27 cellular contexts compared by ENCODE assay signal in the genomic region with DNA sequence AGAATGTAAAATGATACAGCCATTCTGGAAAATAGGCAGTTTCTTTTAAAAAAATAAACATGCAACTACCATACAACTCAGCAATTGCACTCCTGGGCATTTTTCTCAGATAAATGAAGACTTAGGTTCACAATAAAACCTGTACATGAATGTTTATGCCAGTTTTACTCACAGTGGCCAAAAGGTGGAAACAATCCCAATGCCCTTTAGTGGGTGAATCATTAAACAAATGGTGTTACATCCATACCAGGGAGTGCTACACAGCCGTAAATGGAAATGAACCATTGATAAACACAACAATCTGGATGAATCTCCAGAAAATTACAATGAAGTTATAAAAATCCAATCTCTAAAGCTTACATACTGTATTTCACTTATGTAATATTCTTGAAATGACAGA.
"Had no signal": no experiment of that assay in that cellular context is flagged by ENCODE, and none has a peak within 500 bp of the region (broad histone marks: within the 10 kb centered on the region; RNA-seq: fewer than 3 reads in every experiment).

No MANE protein-coding gene starts in this region.

- H3K4me1 ChIP-seq: body of pancreas, esophagus squamous epithelium, gastroesophageal sphincter had no signal

- H3K27me3 ChIP-seq: body of pancreas, cardiac muscle cell, dorsolateral prefrontal cortex, esophagus squamous epithelium, gastroesophageal sphincter had no signal

- DNase-seq: activated CD4-positive, alpha-beta T cell treated with anti-CD3 and anti-CD28 coated beads for 4 hours; activated CD4-positive, alpha-beta T cell treated with anti-CD3 and anti-CD28 coated beads, Interleukin-2, amount 50 U/mL, for 1 hour; activated CD4-positive, alpha-beta T cell treated with anti-CD3 and anti-CD28 coated beads, Interleukin-2, amount 50 U/mL, for 48 hours; activated CD4-positive, CD25-positive, alpha-beta regulatory T cell; activated CD4-positive, CD25-positive, alpha-beta regulatory T cell treated with anti-CD3 and anti-CD28 coated beads, Interleukin-2, amount 50 U/mL, for 72 hours; activated CD8-positive, alpha-beta memory T cell treated with anti-CD3 and anti-CD28 coated beads for 24 hours; activated CD8-positive, alpha-beta T cell treated with anti-CD3 and anti-CD28 coated beads for 36 hours; activated effector memory CD4-positive, alpha-beta T cell treated with Interleukin-2 at 50 U/mL for 16 hours; activated gamma-delta T cell treated with Interleukin-2 at 50 U/mL for 16 hours; activated naive CD4-positive, alpha-beta T cell treated with anti-CD3 and anti-CD28 coated beads, Interleukin-2, amount 50 U/mL, for 16 hours; activated naive CD4-positive, alpha-beta T cell treated with Interleukin-2 at 50 U/mL for 16 hours; activated T-cell treated with anti-CD3 and anti-CD28 coated beads, Interleukin-2, amount 50 U/mL, for 4 hours; amygdala; aorta; body of pancreas; central memory CD4-positive, alpha-beta T cell; cerebellar nuclear complex; dorsolateral prefrontal cortex; effector memory CD4-positive, alpha-beta T cell; endodermal cell; esophagus squamous epithelium; foreskin melanocyte; T-helper 2 cell had no signal

- H3K9me3 ChIP-seq: esophagus squamous epithelium had no signal

- H3K4me3 ChIP-seq: body of pancreas, cardiac muscle cell, coronary artery, dorsolateral prefrontal cortex, esophagus squamous epithelium, gastroesophageal sphincter had no signal

- H3K36me3 ChIP-seq: cardiac muscle cell, esophagus squamous epithelium, gastroesophageal sphincter had no signal

- ATAC-seq: activated CD8-positive, alpha-beta T cell treated with anti-CD3 and anti-CD28 coated beads for 36 hours; activated T-cell treated with anti-CD3 and anti-CD28 coated beads, Interleukin-2, amount 50 U/mL, for 4 hours; activated T-helper 17 cell treated with anti-CD3 and anti-CD28 coated beads, Interleukin-2, amount 50 U/mL, for 72 hours; body of pancreas; gastroesophageal sphincter had no signal

- H3K27ac ChIP-seq: body of pancreas, cardiac muscle cell, coronary artery, dorsolateral prefrontal cortex, esophagus squamous epithelium, gastroesophageal sphincter had no signal
